ENCODE assay signal across 19 cellular contexts in the genomic region with DNA sequence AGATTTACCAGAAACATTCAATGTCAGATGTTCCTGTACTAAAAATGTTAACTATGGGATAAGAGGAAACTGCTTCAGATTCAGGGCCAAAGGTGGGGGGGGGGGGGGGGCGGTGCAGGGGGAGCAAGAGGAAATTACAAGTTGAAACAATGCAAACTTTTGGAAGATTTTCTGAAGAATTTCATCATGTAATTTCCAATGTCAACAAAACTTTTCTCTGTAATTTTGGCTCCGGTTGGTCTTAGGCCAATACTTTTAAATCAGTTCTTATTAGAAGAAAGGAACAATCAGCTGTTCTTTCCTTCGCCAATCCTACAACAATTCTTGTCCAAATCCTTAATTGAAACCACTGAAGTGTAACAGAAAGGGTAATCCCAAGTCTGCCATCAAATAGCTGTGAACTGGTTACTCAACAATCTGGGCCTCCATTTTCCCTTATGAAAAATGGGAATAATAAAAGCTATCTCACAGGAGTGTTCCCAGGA. TPM values are rescaled to one million over a fixed set of nuclear protein-coding genes. Genes with fewer than 3 reads are reported as not detected.
A peak's percentile ranks its signal among the peaks of the same experiment; 100 is the strongest.
DNase-seq lines count a peak whose midpoint lies in the region; ATAC-seq and TF ChIP-seq lines count a peak whose summit lies in the region.
"Had no signal": no experiment of that assay in that cellular context is flagged by ENCODE, and none has a peak within 500 bp of the region (broad histone marks: within the 10 kb centered on the region; RNA-seq: fewer than 3 reads in every experiment).

No MANE protein-coding gene starts in this region.

- H3K9me3 ChIP-seq in SK-N-MC (ENCODE audit: low read depth, low read length): no peaks in the 10 kb centered on the region
- H3K9me3 ChIP-seq in fibroblast of lung (ENCODE audit: control insufficient read depth, insufficient read depth, low read depth, low read length): no peaks in the 10 kb centered on the region
- no peaks in the 10 kb centered on the region for H3K9me3 ChIP-seq in trophoblast cell (ENCODE audit: insufficient read depth, low read depth, low read length)
- H3K9me3 ChIP-seq: ascending aorta, transverse colon had no signal

- H3K18ac ChIP-seq in trophoblast cell (ENCODE audit: low read length): no peak overlapping the region

- no peaks in the 10 kb centered on the region for H3K9me3 Mint-ChIP-seq in nephron
- H3K9me3 Mint-ChIP-seq: activated CD4-positive, alpha-beta memory T cell treated with anti-CD3 and anti-CD28 coated beads for 36 hours; activated T-helper 2 cell treated with anti-CD3 and anti-CD28 coated beads, Interferon-gamma antibody, Interleukin-2, Interleukin-4, amounts not matched to agents 10 μg/mL and 5 μg/mL and 100 μg/mL, durations not matched to agents 14 hours and 24 hours and 36 hours had no signal

- no peak overlapping the region for H4K8ac ChIP-seq in trophoblast cell (ENCODE audit: low read depth, low read length)

- no peak overlapping the region for H4K91ac ChIP-seq in trophoblast cell (ENCODE audit: low read depth, low read length)

- H3K79me2 ChIP-seq in fibroblast of lung (ENCODE audit: control insufficient read depth, insufficient read depth, low read length): peaks cover 40% of the 10 kb centered on the region
- H3K79me2 ChIP-seq in trophoblast cell (ENCODE audit: control insufficient read depth, insufficient read depth, low read length, poor library complexity): no peaks in the 10 kb centered on the region

- H3K4me3 Mint-ChIP-seq in nephron: no peak overlapping the region
- H3K4me3 Mint-ChIP-seq: activated CD4-positive, alpha-beta memory T cell treated with anti-CD3 and anti-CD28 coated beads for 36 hours; naive thymus-derived CD4-positive, alpha-beta T cell had no signal

- no peak overlapping the region for H3K14ac ChIP-seq in trophoblast cell (ENCODE audit: low read length)

- H3K27ac Mint-ChIP-seq in nephron: peak overlapping the region in 2 of 3 experiments; percentile 54 to 66
- H3K27ac Mint-ChIP-seq: activated CD4-positive, alpha-beta memory T cell treated with anti-CD3 and anti-CD28 coated beads for 36 hours; activated T-helper 2 cell treated with anti-CD3 and anti-CD28 coated beads, Interferon-gamma antibody, Interleukin-2, Interleukin-4, amounts not matched to agents 10 μg/mL and 5 μg/mL and 100 μg/mL, durations not matched to agents 14 hours and 24 hours and 36 hours had no signal

- H3K27me3 ChIP-seq in fibroblast of lung (ENCODE audit: control insufficient read depth, insufficient read depth, low read length) (no peaks in the 10 kb centered on the region), trophoblast cell (ENCODE audit: insufficient read depth, low read length) (no peaks in the 10 kb centered on the region)
- H3K27me3 ChIP-seq: ascending aorta, transverse colon had no signal

- H3K36me3 ChIP-seq in SK-N-MC (ENCODE audit: insufficient read depth, low read length) (peaks cover 8% of the 10 kb centered on the region), fibroblast of lung (ENCODE audit: control insufficient read depth, insufficient read depth, low read length) (no peaks in the 10 kb centered on the region), trophoblast cell (ENCODE audit: control insufficient read depth in 1 of 2, insufficient read depth in 2 of 2, low read length in 2 of 2) (peaks cover 0 to 3% of the 10 kb centered on the region in 2 experiments)
- H3K36me3 ChIP-seq: transverse colon had no signal

- H3K9ac ChIP-seq in SK-N-MC (ENCODE audit: insufficient read length) (peak overlapping the region; percentile 3), fibroblast of lung (ENCODE audit: insufficient read depth, low read length) (no peak overlapping the region), trophoblast cell (ENCODE audit: low read length) (no peak overlapping the region)

- peaks cover 20% of the 10 kb centered on the region for H3K36me3 Mint-ChIP-seq in nephron (ENCODE audit: low read depth)

- H4K12ac ChIP-seq in trophoblast cell (ENCODE audit: low read depth, low read length): no peak overlapping the region

- no CpG with 5 or more reads among the region's 3 CpGs for WGBS in trophoblast cell (ENCODE audit: extremely low coverage, insufficient coverage, insufficient read length)

- no peaks in the 10 kb centered on the region for H3K79me1 ChIP-seq in trophoblast cell (ENCODE audit: low read length)

- H2BK5ac ChIP-seq in trophoblast cell (ENCODE audit: low read depth, low read length, poor library complexity): no peak overlapping the region

- H3K4me1 Mint-ChIP-seq in nephron: peaks cover 7% of the 10 kb centered on the region

- H2BK12ac ChIP-seq in trophoblast cell (ENCODE audit: low read length): no peak overlapping the region

- no peak overlapping the region for H3K4me2 ChIP-seq in fibroblast of lung (ENCODE audit: extremely low read depth, insufficient read depth, low read length)
- no peak overlapping the region for H3K4me2 ChIP-seq in trophoblast cell (ENCODE audit: low read length)

- DNase-seq in AG09309 (ENCODE audit: low read depth) (peak; percentile 29), SK-N-MC (ENCODE audit: low read depth, low spot score) (no peak), fibroblast of lung (ENCODE audit: low read depth in 2 of 2) (peak; percentile 52 to 62), trophoblast cell (no peak), NCI-H82 treated with DMSO at 0.1 percent for 48 hours (lab: John Stamatoyannopoulos, UW; ENCODE audit: unreplicated experiment) (no peak), HT-29 (ENCODE audit: low spot score) (no peak)
- DNase-seq: activated CD4-positive, alpha-beta memory T cell treated with anti-CD3 and anti-CD28 coated beads for 36 hours; effector memory CD4-positive, alpha-beta T cell; naive thymus-derived CD4-positive, alpha-beta T cell; NCI-H1436 treated with DMSO at 0.1 percent for 48 hours; NCI-H345; stimulated activated CD4-positive, alpha-beta T cell treated with anti-CD3 and anti-CD28 coated beads, Interleukin-2, amount 100 ng/mL, for 48 hours; stimulated activated CD8-positive, alpha-beta memory T cell treated with anti-CD3 and anti-CD28 coated beads, Interleukin-4, amount 100 ng/mL, for 48 hours; transverse colon had no signal

- H3K4me1 ChIP-seq in fibroblast of lung (ENCODE audit: control insufficient read depth, extremely low read depth, insufficient read depth, low read length): peaks cover 27% of the 10 kb centered on the region
- H3K4me1 ChIP-seq in trophoblast cell (ENCODE audit: control insufficient read depth in 1 of 2, insufficient read depth in 2 of 2, low read length in 2 of 2): no peaks in the 10 kb centered on the region

- no peaks in the 10 kb centered on the region for H4K20me1 ChIP-seq in fibroblast of lung (ENCODE audit: control insufficient read depth, extremely low read depth, insufficient read depth, low read length)

- H2AK5ac ChIP-seq in trophoblast cell (ENCODE audit: low read length): no peak overlapping the region

- peak overlapping the region; percentile 49 for H3K27ac ChIP-seq in SK-N-MC
- no peak overlapping the region for H3K27ac ChIP-seq in fibroblast of lung (ENCODE audit: insufficient read depth, low read length)
- H3K27ac ChIP-seq in trophoblast cell (ENCODE audit: low read depth, low read length): no peak overlapping the region

- H2BK120ac ChIP-seq in trophoblast cell (ENCODE audit: insufficient read depth, low read length, poor library complexity): no peak overlapping the region

- no peak overlapping the region for H3K4ac ChIP-seq in trophoblast cell (ENCODE audit: low read depth, low read length)

- no peak overlapping the region for H3K4me3 ChIP-seq in AG09309 (ENCODE audit: control insufficient read depth, low read depth, low read length)
- H3K4me3 ChIP-seq in SK-N-MC: no peak overlapping the region
- H3K4me3 ChIP-seq in fibroblast of lung (replicated peaks in 1 of 4; ENCODE audit: control extremely low read depth in 1 of 4, insufficient read depth in 1 of 4, low read depth in 3 of 4, low read length in 4 of 4): no peak overlapping the region
- no peak overlapping the region for H3K4me3 ChIP-seq in trophoblast cell (ENCODE audit: low read depth, low read length)
- H3K4me3 ChIP-seq: ascending aorta, transverse colon had no signal

- TF ChIP-seq CTCF in AG09309 (IDR thresholded peaks at IDR 0.05; ENCODE audit: control insufficient read depth, insufficient read depth, low read depth, low read length, missing control alignments): no peak
- no peak for TF ChIP-seq CTCF in fibroblast of lung (conservative IDR thresholded peaks at IDR 0.05 in 1 of 2, IDR thresholded peaks at IDR 0.05 in 1 of 2; ENCODE audit: low read depth in 1 of 2, low read length in 2 of 2)
- TF ChIP-seq CTCF in nephron (IDR thresholded peaks at IDR 0.05; ENCODE audit: unreplicated experiment in 3 of 3): no peak

- ATAC-seq in HG03442 (IDR thresholded peaks at IDR 0.05; ENCODE audit: unreplicated experiment): no peak
- ATAC-seq: naive thymus-derived CD4-positive, alpha-beta T cell had no signal

- no peaks in the 10 kb centered on the region for H3K27me3 Mint-ChIP-seq in nephron (ENCODE audit: low read depth)
- H3K27me3 Mint-ChIP-seq: activated CD4-positive, alpha-beta memory T cell treated with anti-CD3 and anti-CD28 coated beads for 36 hours; naive thymus-derived CD4-positive, alpha-beta T cell had no signal

- no peak overlapping the region for H2AFZ ChIP-seq in fibroblast of lung (ENCODE audit: low read length)
- no peak overlapping the region for H2AFZ ChIP-seq in trophoblast cell (ENCODE audit: insufficient read depth, low read length, poor library complexity)

- H3K23ac ChIP-seq in trophoblast cell (ENCODE audit: low read length): no peak overlapping the region

RNA-seq across cellular contexts. Expression of gene UQCC1, which starts 13.1 kb away (rescaled TPM):
- 31.3 and 41.1 TPM in 2 replicates for total RNA-seq in fibroblast of lung
- 31.1 and 36.5 TPM in 2 replicates for polyA plus RNA-seq in fibroblast of lung
- polyA plus RNA-seq in fibroblast of lung (2012): 36.1 and 36.6 TPM in 2 replicates
- 64.2 and 68.7 TPM in 2 replicates for polyA minus RNA-seq in fibroblast of lung (ENCODE audit: low replicate concordance)
- polyA plus RNA-seq in trophoblast cell (2013): 28.8 and 32.1 TPM in 2 replicates
- total RNA-seq in HT-29 (2014; rRNA removed; shearing (Covaris generic)): 39.1 and 57.3 TPM in 2 replicates

RNA-seq across cellular contexts. Expression of gene GDF5, which starts 39.3 kb away (rescaled TPM):
- total RNA-seq in fibroblast of lung: 50.1 and 91.3 TPM in 2 replicates
- polyA plus RNA-seq in fibroblast of lung: 30.6 and 54.5 TPM in 2 replicates
- 53.4 and 97.0 TPM in 2 replicates for polyA plus RNA-seq in fibroblast of lung (2012)
- polyA minus RNA-seq in fibroblast of lung (ENCODE audit: low replicate concordance): 117 and 195 TPM in 2 replicates
- polyA plus RNA-seq in trophoblast cell (2013): 0.04 TPM in 2 replicates
- total RNA-seq in HT-29 (2014; rRNA removed; shearing (Covaris generic)): not detected in 2 replicates
- total RNA-seq: activated CD4-positive, alpha-beta memory T cell treated with anti-CD3 and anti-CD28 coated beads for 36 hours; activated T-helper 2 cell treated with anti-CD3 and anti-CD28 coated beads, Interferon-gamma antibody, Interleukin-2, Interleukin-4, amounts not matched to agents 10 μg/mL and 5 μg/mL and 100 μg/mL, durations not matched to agents 14 hours and 24 hours and 36 hours; SK-MEL-5 had no signal
- polyA plus RNA-seq: naive thymus-derived CD4-positive, alpha-beta T cell had no signal

RNA-seq across cellular contexts. Expression of gene CEP250, which starts 56.7 kb away (rescaled TPM):
- 24.7 and 45.9 TPM in 2 replicates for total RNA-seq in fibroblast of lung
- 11.3 and 11.8 TPM in 2 replicates for polyA plus RNA-seq in fibroblast of lung
- polyA plus RNA-seq in fibroblast of lung (2012): 31.5 and 38.6 TPM in 2 replicates
- 31.5 and 78.1 TPM in 2 replicates for polyA minus RNA-seq in fibroblast of lung (ENCODE audit: low replicate concordance)
- 11.3 TPM in 2 replicates for polyA plus RNA-seq in trophoblast cell (2013)
- total RNA-seq in HT-29 (2014; rRNA removed; shearing (Covaris generic)): 19.2 and 30.2 TPM in 2 replicates

Comparison
In these comparisons a context has a peak if more than half of its experiments do, and no peak if none do; other contexts are left out.
1. DNase-seq: peak in AG09309 (single experiment) and fibroblast of lung (2 of 2); none in SK-N-MC (single experiment), trophoblast cell (0 of 2), NCI-H82 treated with DMSO at 0.1 percent for 48 hours (single experiment) and HT-29 (single experiment).
2. RNA of gene GDF5, which starts 39.3 kb away (total RNA-seq): 50.1 to 91.3 TPM in fibroblast of lung; not detected in HT-29; every median in the first group is over 10 times any median in the second.